In genomic region chr12:114876968-114877680, GRCh38 we compare ENCODE assay signal across 24 cellular contexts.
"Had no signal": no experiment of that assay in that cellular context is flagged by ENCODE, and none has a peak within 500 bp of the region (broad histone marks: within the 10 kb centered on the region; RNA-seq: fewer than 3 reads in every experiment).

No MANE protein-coding gene starts in this region.

- H3K4me1 ChIP-seq: esophagus squamous epithelium, gastroesophageal sphincter, heart left ventricle, left ventricle myocardium inferior, lower lobe of right lung, psoas muscle, suprapubic skin, transverse colon had no signal

- H3K36me3 ChIP-seq: esophagus squamous epithelium, gastroesophageal sphincter, heart left ventricle, left ventricle myocardium inferior, lower lobe of right lung, ovary, suprapubic skin, transverse colon had no signal

- H3K27ac Mint-ChIP-seq: effector memory CD8-positive, alpha-beta T cell; natural killer cell; stimulated activated naive CD8-positive, alpha-beta T cell treated with anti-CD3 and anti-CD28 coated beads, Interleukin-15, amount 100 ng/mL, for 72 hours had no signal

- H3K36me3 Mint-ChIP-seq: natural killer cell had no signal

- H3K27ac ChIP-seq: esophagus squamous epithelium, gastroesophageal sphincter, heart left ventricle, hepatocyte, left ventricle myocardium inferior, lower lobe of right lung, ovary, psoas muscle, suprapubic skin, transverse colon had no signal

- ATAC-seq: effector memory CD8-positive, alpha-beta T cell; gastroesophageal sphincter; heart left ventricle; left cardiac atrium; lower lobe of right lung; natural killer cell; psoas muscle; right cardiac atrium; stimulated activated naive CD8-positive, alpha-beta T cell treated with anti-CD3 and anti-CD28 coated beads, Interleukin-15, amount 100 ng/mL, for 72 hours had no signal

- H3K9me3 ChIP-seq: esophagus squamous epithelium, gastroesophageal sphincter, heart left ventricle, left ventricle myocardium inferior, lower lobe of right lung, ovary, psoas muscle, suprapubic skin, transverse colon had no signal

- H3K4me3 Mint-ChIP-seq: effector memory CD8-positive, alpha-beta T cell; natural killer cell; stimulated activated naive CD8-positive, alpha-beta T cell treated with anti-CD3 and anti-CD28 coated beads, Interleukin-15, amount 100 ng/mL, for 72 hours had no signal

- DNase-seq: cortex of kidney; effector memory CD8-positive, alpha-beta T cell; erythroblast; esophagus squamous epithelium; foreskin fibroblast; heart left ventricle; left cardiac atrium; left ventricle myocardium inferior; lower lobe of right lung; natural killer cell; occipital lobe; ovary; posterior cingulate gyrus; psoas muscle; right cardiac atrium; small intestine; stimulated activated CD4-positive, alpha-beta T cell treated with anti-CD3 and anti-CD28 coated beads, Interleukin-15, amount 100 ng/mL, for 24 hours; stimulated activated CD4-positive, alpha-beta T cell treated with anti-CD3 and anti-CD28 coated beads, Interleukin-2, amount 100 ng/mL, for 48 hours; stimulated activated naive CD4-positive, alpha-beta T cell; stimulated activated naive CD8-positive, alpha-beta T cell treated with anti-CD3 and anti-CD28 coated beads, Interleukin-15, amount 100 ng/mL, for 72 hours; transverse colon had no signal

- H3K27me3 ChIP-seq: esophagus squamous epithelium, gastroesophageal sphincter, heart left ventricle, hepatocyte, ovary, suprapubic skin, transverse colon had no signal

- H3K4me3 ChIP-seq: esophagus squamous epithelium, gastroesophageal sphincter, heart left ventricle, hepatocyte, left ventricle myocardium inferior, lower lobe of right lung, ovary, psoas muscle, suprapubic skin, transverse colon had no signal

- H3K27me3 Mint-ChIP-seq: effector memory CD8-positive, alpha-beta T cell; stimulated activated naive CD8-positive, alpha-beta T cell treated with anti-CD3 and anti-CD28 coated beads, Interleukin-15, amount 100 ng/mL, for 72 hours had no signal

- H3K4me1 Mint-ChIP-seq: natural killer cell; stimulated activated naive CD8-positive, alpha-beta T cell treated with anti-CD3 and anti-CD28 coated beads, Interleukin-15, amount 100 ng/mL, for 72 hours had no signal
